1 cellular context compared by ENCODE assay signal in the genomic region with DNA sequence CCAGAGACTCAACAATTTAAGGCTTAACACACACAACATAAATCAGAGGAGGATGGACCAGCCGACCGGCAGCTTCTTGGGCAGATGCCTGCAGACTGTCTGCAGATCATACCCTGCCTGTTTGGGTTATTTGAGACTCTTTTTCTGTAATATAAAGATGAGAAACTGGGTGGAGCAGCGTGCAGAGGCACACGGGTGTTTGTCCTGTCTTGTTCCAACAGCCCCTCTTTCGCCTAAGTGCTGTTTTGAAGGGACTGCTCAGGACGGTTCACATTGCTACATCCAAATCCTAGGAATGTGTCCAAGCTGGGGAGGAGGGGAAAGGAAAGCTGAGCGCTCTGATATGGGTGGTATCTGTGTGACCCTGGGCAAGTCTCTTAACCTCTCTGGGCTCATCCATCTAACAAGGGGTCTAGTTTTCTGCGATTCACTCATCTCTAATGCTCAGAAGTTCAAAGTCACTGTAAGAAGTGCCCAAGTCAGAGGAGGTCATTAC.
TF ChIP-seq lines count a peak whose summit lies in the region.

No MANE protein-coding gene starts in this region.

TF ChIP-seq in HepG2, 621 proteins besides CTCF, POLR2A, EP300 and RAD21 (continued from another document):
- TF ChIP-seq, protein P1, sequence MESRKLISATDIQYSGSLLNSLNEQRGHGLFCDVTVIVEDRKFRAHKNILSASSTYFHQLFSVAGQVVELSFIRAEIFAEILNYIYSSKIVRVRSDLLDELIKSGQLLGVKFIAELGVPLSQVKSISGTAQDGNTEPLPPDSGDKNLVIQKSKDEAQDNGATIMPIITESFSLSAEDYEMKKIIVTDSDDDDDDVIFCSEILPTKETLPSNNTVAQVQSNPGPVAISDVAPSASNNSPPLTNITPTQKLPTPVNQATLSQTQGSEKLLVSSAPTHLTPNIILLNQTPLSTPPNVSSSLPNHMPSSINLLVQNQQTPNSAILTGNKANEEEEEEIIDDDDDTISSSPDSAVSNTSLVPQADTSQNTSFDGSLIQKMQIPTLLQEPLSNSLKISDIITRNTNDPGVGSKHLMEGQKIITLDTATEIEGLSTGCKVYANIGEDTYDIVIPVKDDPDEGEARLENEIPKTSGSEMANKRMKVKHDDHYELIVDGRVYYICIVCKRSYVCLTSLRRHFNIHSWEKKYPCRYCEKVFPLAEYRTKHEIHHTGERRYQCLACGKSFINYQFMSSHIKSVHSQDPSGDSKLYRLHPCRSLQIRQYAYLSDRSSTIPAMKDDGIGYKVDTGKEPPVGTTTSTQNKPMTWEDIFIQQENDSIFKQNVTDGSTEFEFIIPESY (CRISPR knock-in tag; IDR thresholded peaks at IDR 0.05), result peak; percentile 52; the same call in 1 of the 2 replicates
- TF ChIP-seq, protein P2, sequence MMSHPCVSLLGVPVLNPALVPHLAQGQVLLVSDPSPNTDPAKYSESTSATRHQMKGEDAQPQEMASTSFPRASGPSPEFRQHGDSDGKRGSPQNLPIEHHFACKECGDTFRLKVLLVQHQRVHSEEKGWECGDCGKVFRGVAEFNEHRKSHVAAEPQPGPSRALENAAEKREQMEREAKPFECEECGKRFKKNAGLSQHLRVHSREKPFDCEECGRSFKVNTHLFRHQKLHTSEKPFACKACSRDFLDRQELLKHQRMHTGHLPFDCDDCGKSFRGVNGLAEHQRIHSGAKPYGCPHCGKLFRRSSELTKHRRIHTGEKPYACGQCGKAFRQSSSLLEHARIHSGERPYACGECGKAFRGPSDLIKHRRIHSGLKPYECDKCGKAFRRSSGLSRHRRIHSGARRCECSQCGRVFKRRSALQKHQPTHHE (CRISPR knock-in tag; IDR thresholded peaks at IDR 0.05; ENCODE audit: borderline replicate concordance), result no peak
- TF ChIP-seq SNAI1 (CRISPR knock-in tag; IDR thresholded peaks at IDR 0.05; ENCODE audit: borderline replicate concordance) (no peak), ZNF615 (CRISPR knock-in tag; IDR thresholded peaks at IDR 0.05; ENCODE audit: borderline replicate concordance) (no peak), ZMYM3 (CRISPR knock-in tag; IDR thresholded peaks at IDR 0.05) (peak; percentile 85), SNRNP70 (IDR thresholded peaks at IDR 0.05; ENCODE audit: low read depth, low read length) (no peak), YY1 (IDR thresholded peaks at IDR 0.05; ENCODE audit: insufficient read depth, insufficient replicate concordance, low read depth, low read length) (no peak), ZNF550 (CRISPR knock-in tag; IDR thresholded peaks at IDR 0.05; ENCODE audit: borderline replicate concordance) (no peak)
- TF ChIP-seq, protein P3, sequence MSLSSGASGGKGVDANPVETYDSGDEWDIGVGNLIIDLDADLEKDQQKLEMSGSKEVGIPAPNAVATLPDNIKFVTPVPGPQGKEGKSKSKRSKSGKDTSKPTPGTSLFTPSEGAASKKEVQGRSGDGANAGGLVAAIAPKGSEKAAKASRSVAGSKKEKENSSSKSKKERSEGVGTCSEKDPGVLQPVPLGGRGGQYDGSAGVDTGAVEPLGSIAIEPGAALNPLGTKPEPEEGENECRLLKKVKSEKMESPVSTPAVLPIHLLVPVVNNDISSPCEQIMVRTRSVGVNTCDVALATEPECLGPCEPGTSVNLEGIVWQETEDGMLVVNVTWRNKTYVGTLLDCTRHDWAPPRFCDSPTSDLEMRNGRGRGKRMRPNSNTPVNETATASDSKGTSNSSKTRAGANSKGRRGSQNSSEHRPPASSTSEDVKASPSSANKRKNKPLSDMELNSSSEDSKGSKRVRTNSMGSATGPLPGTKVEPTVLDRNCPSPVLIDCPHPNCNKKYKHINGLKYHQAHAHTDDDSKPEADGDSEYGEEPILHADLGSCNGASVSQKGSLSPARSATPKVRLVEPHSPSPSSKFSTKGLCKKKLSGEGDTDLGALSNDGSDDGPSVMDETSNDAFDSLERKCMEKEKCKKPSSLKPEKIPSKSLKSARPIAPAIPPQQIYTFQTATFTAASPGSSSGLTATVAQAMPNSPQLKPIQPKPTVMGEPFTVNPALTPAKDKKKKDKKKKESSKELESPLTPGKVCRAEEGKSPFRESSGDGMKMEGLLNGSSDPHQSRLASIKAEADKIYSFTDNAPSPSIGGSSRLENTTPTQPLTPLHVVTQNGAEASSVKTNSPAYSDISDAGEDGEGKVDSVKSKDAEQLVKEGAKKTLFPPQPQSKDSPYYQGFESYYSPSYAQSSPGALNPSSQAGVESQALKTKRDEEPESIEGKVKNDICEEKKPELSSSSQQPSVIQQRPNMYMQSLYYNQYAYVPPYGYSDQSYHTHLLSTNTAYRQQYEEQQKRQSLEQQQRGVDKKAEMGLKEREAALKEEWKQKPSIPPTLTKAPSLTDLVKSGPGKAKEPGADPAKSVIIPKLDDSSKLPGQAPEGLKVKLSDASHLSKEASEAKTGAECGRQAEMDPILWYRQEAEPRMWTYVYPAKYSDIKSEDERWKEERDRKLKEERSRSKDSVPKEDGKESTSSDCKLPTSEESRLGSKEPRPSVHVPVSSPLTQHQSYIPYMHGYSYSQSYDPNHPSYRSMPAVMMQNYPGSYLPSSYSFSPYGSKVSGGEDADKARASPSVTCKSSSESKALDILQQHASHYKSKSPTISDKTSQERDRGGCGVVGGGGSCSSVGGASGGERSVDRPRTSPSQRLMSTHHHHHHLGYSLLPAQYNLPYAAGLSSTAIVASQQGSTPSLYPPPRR (CRISPR knock-in tag; IDR thresholded peaks at IDR 0.05; ENCODE audit: borderline replicate concordance), result 0 out of 2 replicates have a peak, but pooled peaks have one; percentile 2
TF ChIP-seq in HepG2: peak in this region for 5.
